In genomic region chr12:117014342-117014887, GRCh38 we compare ENCODE assay signal across 19 cellular contexts.
"Had no signal": no experiment of that assay in that cellular context is flagged by ENCODE, and none has a peak within 500 bp of the region (broad histone marks: within the 10 kb centered on the region; RNA-seq: fewer than 3 reads in every experiment).

No MANE protein-coding gene starts in this region.

- H3K27ac Mint-ChIP-seq: dendritic cell treated with granulocyte-macrophage colony-stimulating factor and Interleukin-4, amounts not matched to agents 40 ng/mL and 50 ng/mL, for 4 days; immature natural killer cell; naive B cell; nephron; stimulated activated effector memory CD8-positive, alpha-beta T cell treated with anti-CD3 and anti-CD28 coated beads, Interleukin-12 subunit alpha, Interleukin-12 subunit beta, amount 100 ng/mL, for 72 hours; stimulated activated naive CD8-positive, alpha-beta T cell treated with anti-CD3 and anti-CD28 coated beads, Interleukin-15, Interleukin-2, amounts not matched to agents 100 ng/mL and 50 ng/mL, for 24 hours had no signal

- FAIRE-seq: colon, keratinocyte had no signal

- H3K4me3 Mint-ChIP-seq: dendritic cell treated with granulocyte-macrophage colony-stimulating factor and Interleukin-4, amounts not matched to agents 40 ng/mL and 50 ng/mL, for 4 days; effector memory CD8-positive, alpha-beta T cell; immature natural killer cell; naive B cell; nephron; stimulated activated effector memory CD8-positive, alpha-beta T cell treated with anti-CD3 and anti-CD28 coated beads, Interleukin-12 subunit alpha, Interleukin-12 subunit beta, amount 100 ng/mL, for 72 hours; stimulated activated naive CD8-positive, alpha-beta T cell treated with anti-CD3 and anti-CD28 coated beads, Interleukin-15, Interleukin-2, amounts not matched to agents 100 ng/mL and 50 ng/mL, for 24 hours had no signal

- H3K36me3 ChIP-seq: uterus had no signal

- H3K27ac ChIP-seq: foreskin keratinocyte, left ventricle myocardium inferior, tibial artery, upper lobe of left lung, uterus had no signal

- H3K4me1 ChIP-seq: upper lobe of left lung, uterus had no signal

- H3K27me3 Mint-ChIP-seq: dendritic cell treated with granulocyte-macrophage colony-stimulating factor and Interleukin-4, amounts not matched to agents 40 ng/mL and 50 ng/mL, for 4 days; effector memory CD8-positive, alpha-beta T cell; naive B cell; stimulated activated naive CD8-positive, alpha-beta T cell treated with anti-CD3 and anti-CD28 coated beads, Interleukin-15, Interleukin-2, amounts not matched to agents 100 ng/mL and 50 ng/mL, for 24 hours had no signal

- H3K4me1 Mint-ChIP-seq: immature natural killer cell; naive B cell; stimulated activated effector memory CD8-positive, alpha-beta T cell treated with anti-CD3 and anti-CD28 coated beads, Interleukin-12 subunit alpha, Interleukin-12 subunit beta, amount 100 ng/mL, for 72 hours had no signal

- H3K27me3 ChIP-seq: foreskin keratinocyte, tibial artery, upper lobe of left lung, uterus had no signal

- DNase-seq: effector memory CD8-positive, alpha-beta T cell; erythroblast; immature natural killer cell; left ventricle myocardium inferior; mesendoderm; naive B cell; stimulated activated CD4-positive, alpha-beta T cell treated with anti-CD3 and anti-CD28 coated beads, Interleukin-4, amount 100 ng/mL, for 1 hour; stimulated activated CD8-positive, alpha-beta memory T cell treated with anti-CD3 and anti-CD28 coated beads, Interleukin-4, amount 100 ng/mL, for 48 hours; tibial artery; upper lobe of left lung; uterus had no signal

- ATAC-seq: effector memory CD8-positive, alpha-beta T cell; foreskin keratinocyte; stimulated activated effector memory CD8-positive, alpha-beta T cell treated with anti-CD3 and anti-CD28 coated beads, Interleukin-12 subunit alpha, Interleukin-12 subunit beta, amount 100 ng/mL, for 72 hours had no signal

- H3K4me3 ChIP-seq: left ventricle myocardium inferior, lung, tibial artery, upper lobe of left lung, uterus had no signal
